Comparison of ENCODE assay signal across 24 cellular contexts in genomic region chr16:67946966-67947558, GRCh38. TPM values are rescaled to one million over a fixed set of nuclear protein-coding genes. Genes with fewer than 3 reads are reported as not detected.
A peak's percentile ranks its signal among the peaks of the same experiment; 100 is the strongest.
DNase-seq lines count a peak whose midpoint lies in the region; ATAC-seq and TF ChIP-seq lines count a peak whose summit lies in the region.
"Had no signal": no experiment of that assay in that cellular context is flagged by ENCODE, and none has a peak within 500 bp of the region (broad histone marks: within the 10 kb centered on the region; RNA-seq: fewer than 3 reads in every experiment).

No MANE protein-coding gene starts in this region.

- DNase-seq in right cardiac atrium (peak in 2 of 3 donors; percentile 58 to 65), heart left ventricle (no peak), RWPE1 (ENCODE audit: low spot score) (no peak), neural crest cell (ENCODE audit: low read depth, low spot score) (no peak), NCI-H146 (lab: John Stamatoyannopoulos, UW) (no peak), WTC11 (ENCODE audit: low spot score) (no peak)
- DNase-seq: C1 segment of cervical spinal cord; CD8-positive, alpha-beta T cell; DMS 273 treated with DMSO at 0.1 percent for 48 hours; DMS79; GF-D8; KG1; MG63; NCI-H1694; NCI-H2029 treated with DMSO at 0.1 percent for 48 hours; NCI-H446 treated with DMSO at 0.1 percent for 48 hours; NCI-H526 treated with DMSO at 0.1 percent for 48 hours; PC-9; SHP77 had no signal

- H3K27me3 ChIP-seq in right cardiac atrium (ENCODE audit: control insufficient read depth, insufficient read depth): no peaks in the 10 kb centered on the region
- H3K27me3 ChIP-seq in heart left ventricle: no peaks in the 10 kb centered on the region
- H3K27me3 ChIP-seq in subcutaneous abdominal adipose tissue (ENCODE audit: control insufficient read depth in 5 of 5, insufficient read depth in 4 of 5, low read length in 5 of 5): no peaks in the 10 kb centered on the region
- H3K27me3 ChIP-seq: MG63 had no signal

- TF ChIP-seq POLR2A in heart left ventricle (IDR thresholded peaks at IDR 0.05): no peak

- POLR2A ChIA-PET in RWPE1 (lab: Yijun Ruan, JAX; ENCODE audit: low non-redundant PET) (no interaction called here), WTC11 (lab: Charles Lee) (no interaction called here)

- intact Hi-C loops in right cardiac atrium (cut with DNase I) (no loop called here), heart left ventricle (cut with DNase I) (no loop called here)

- H3K27me3 Mint-ChIP-seq in neural crest cell (ENCODE audit: low read depth) (no peaks in the 10 kb centered on the region), WTC11 (ENCODE audit: low read depth) (no peaks in the 10 kb centered on the region)

- no peaks in the 10 kb centered on the region for H3K36me3 Mint-ChIP-seq in neural crest cell (ENCODE audit: low read depth)
- H3K36me3 Mint-ChIP-seq in WTC11: peaks cover 29% of the 10 kb centered on the region

- H3K27ac Mint-ChIP-seq in neural crest cell (ENCODE audit: unreplicated experiment) (peak overlapping the region; percentile 43), WTC11 (no peak overlapping the region)
- H3K27ac Mint-ChIP-seq: CD8-positive, alpha-beta T cell had no signal

- H3K36me3 ChIP-seq in heart left ventricle: peaks cover 15 to 100% (median 98%) of the 10 kb centered on the region in 9 donors
- H3K36me3 ChIP-seq in subcutaneous abdominal adipose tissue (ENCODE audit: control insufficient read depth in 5 of 5, insufficient read depth in 5 of 5, low read length in 5 of 5): peaks cover 0 to 100% (median 96%) of the 10 kb centered on the region in 5 donors
- H3K36me3 ChIP-seq: MG63 had no signal

- H3K4me1 Mint-ChIP-seq in neural crest cell (peaks cover 3% of the 10 kb centered on the region), WTC11 (no peaks in the 10 kb centered on the region)

- CTCF ChIA-PET in RWPE1 (lab: Yijun Ruan, JAX) (interaction anchor here (0.5 to 0.6 kb wide), 2 partner anchors 42 to 406 kb away, joined by 3 read pairs; no protein-coding TSS in a partner anchor), WTC11 (lab: Charles Lee) (interaction anchor here (0.9 to 1.2 kb wide), 3 partner anchors 11 to 63 kb away, joined by 4 to 7 read pairs (median 4); no protein-coding TSS in a partner anchor)

- TF ChIP-seq CTCF in heart left ventricle (IDR thresholded peaks at IDR 0.05) (no peak), RWPE1 (conservative IDR thresholded peaks at IDR 0.05; ENCODE audit: low read depth) (no peak), neural crest cell (conservative IDR thresholded peaks at IDR 0.05) (no peak), WTC11 (IDR thresholded peaks at IDR 0.05) (no peak)

- H3K27ac ChIP-seq in right cardiac atrium (ENCODE audit: low read length) (no peak overlapping the region), heart left ventricle (peak overlapping the region in 4 of 12 donors; percentile 18 to 64 (median 34)), RWPE1 (peak overlapping the region; percentile 11), subcutaneous abdominal adipose tissue (ENCODE audit: low read depth, low read length) (peak overlapping the region; percentile 16)
- H3K27ac ChIP-seq: PC-9, SK-N-MC had no signal

- no peaks in the 10 kb centered on the region for H3K9me3 Mint-ChIP-seq in neural crest cell
- H3K9me3 Mint-ChIP-seq in WTC11: no peaks in the 10 kb centered on the region
- H3K9me3 Mint-ChIP-seq: CD8-positive, alpha-beta T cell had no signal

- 92% methylated on average over 28 of the region's 28 CpGs for WGBS in right cardiac atrium
- WGBS in heart left ventricle, 4 donors: 92 to 93% (median 93%) methylated on average over 17 to 28 of the region's 28 CpGs

- H3K9me3 ChIP-seq in right cardiac atrium (ENCODE audit: control insufficient read depth, low read length) (no peaks in the 10 kb centered on the region), heart left ventricle (no peaks in the 10 kb centered on the region), subcutaneous abdominal adipose tissue (ENCODE audit: control insufficient read depth in 5 of 5, low read length in 5 of 5) (no peaks in the 10 kb centered on the region)
- H3K9me3 ChIP-seq: MG63 had no signal

- H3K4me3 ChIP-seq in right cardiac atrium (ENCODE audit: low read length) (no peak overlapping the region), heart left ventricle (no peak overlapping the region), subcutaneous abdominal adipose tissue (ENCODE audit: low read depth in 1 of 5, low read length in 5 of 5) (no peak overlapping the region)
- H3K4me3 ChIP-seq: MG63, PC-9, SK-N-MC had no signal

- ATAC-seq in right cardiac atrium (no peak), heart left ventricle (no peak), HG03139 (IDR thresholded peaks at IDR 0.05; ENCODE audit: unreplicated experiment) (no peak), WTC11 (no peak)
- ATAC-seq: CD8-positive, alpha-beta T cell had no signal

- H3K4me3 Mint-ChIP-seq in neural crest cell (no peak overlapping the region), WTC11 (no peak overlapping the region)
- H3K4me3 Mint-ChIP-seq: CD8-positive, alpha-beta T cell had no signal

- H3K4me1 ChIP-seq in right cardiac atrium (ENCODE audit: control insufficient read depth, insufficient read depth, low read length) (peaks cover 4% of the 10 kb centered on the region), heart left ventricle (peaks cover 4 to 70% (median 42%) of the 10 kb centered on the region in 12 donors), subcutaneous abdominal adipose tissue (ENCODE audit: control insufficient read depth in 5 of 5, insufficient read depth in 5 of 5, low read length in 5 of 5) (peaks cover 12 to 48% (median 44%) of the 10 kb centered on the region in 5 donors)

- no peak overlapping the region for H3K9ac ChIP-seq in subcutaneous abdominal adipose tissue (ENCODE audit: low read length in 5 of 5)

TF ChIP-seq in WTC11, 78 proteins besides CTCF, POLR2A, EP300 and RAD21:
- TF ChIP-seq EMX1 (CRISPR knock-in tag; IDR thresholded peaks at IDR 0.05) (no peak), ZNF423 (CRISPR knock-in tag; IDR thresholded peaks at IDR 0.05) (no peak), HMGXB4 (CRISPR knock-in tag; IDR thresholded peaks at IDR 0.05) (no peak)
TF ChIP-seq in WTC11: peak in this region for 0.

RNA-seq across cellular contexts. Expression of gene LCAT, which starts 3.1 kb away (rescaled TPM):
- total RNA-seq in right cardiac atrium: 10 to 100 TPM; 15.0 to 27.0 (median 16.1) TPM
- polyA plus RNA-seq in right cardiac atrium: 17.4 TPM
- 10 to 100 TPM in 7 of 9 donors, 1 to 10 TPM in 2; 9.7 to 24.1 (median 18.2) TPM for total RNA-seq in heart left ventricle
- 10 to 100 TPM; 10.9 to 31.7 TPM for polyA plus RNA-seq in heart left ventricle
- total RNA-seq in neural crest cell: 16.6 and 17.6 TPM in 2 replicates
- 23.3 to 38.3 TPM (median 25.8 TPM) in 3 replicates for total RNA-seq in WTC11 (2021)

RNA-seq across cellular contexts. Expression of gene PSMB10, which starts 10.4 kb away (rescaled TPM):
- total RNA-seq in right cardiac atrium: 10 to 100 TPM; 49.1 to 64.0 (median 58.5) TPM
- 92.8 TPM for polyA plus RNA-seq in right cardiac atrium
- total RNA-seq in heart left ventricle: 100 to 1,000 TPM in 1 of 9 donors, 10 to 100 TPM in 8; 39.4 to 182 (median 60.5) TPM
- polyA plus RNA-seq in heart left ventricle: 100 to 1,000 TPM in 1 of 2 donors, 10 to 100 TPM in 1; 56.9 to 118 TPM
- total RNA-seq in neural crest cell: 22.4 and 22.5 TPM in 2 replicates
- 34.8 to 40.9 TPM (median 35.3 TPM) in 3 replicates for total RNA-seq in WTC11 (2021)

RNA-seq across cellular contexts. Expression of gene CTRL, which starts 15.4 kb away (rescaled TPM):
- total RNA-seq in right cardiac atrium: under 1 TPM in 3 of 4 donors, not detected in 1; 0.37 to 0.94 (median 0.42) TPM
- polyA plus RNA-seq in right cardiac atrium: 0.66 TPM
- 1 to 10 TPM in 3 of 9 donors, under 1 TPM in 5, not detected in 1; 0.23 to 2.1 (median 0.74) TPM for total RNA-seq in heart left ventricle
- under 1 TPM; 0.61 to 0.90 TPM for polyA plus RNA-seq in heart left ventricle
- 2.5 and 3.0 TPM in 2 replicates for total RNA-seq in neural crest cell
- total RNA-seq in WTC11 (2021): 1.7 to 3.6 TPM (median 2.8 TPM) in 3 replicates

RNA-seq across cellular contexts. Expression of gene SLC12A4, which starts 21.4 kb away (rescaled TPM):
- 100 to 1,000 TPM in 1 of 4 donors, 10 to 100 TPM in 3; 64.6 to 114 (median 66.8) TPM for total RNA-seq in right cardiac atrium
- polyA plus RNA-seq in right cardiac atrium: 49.3 TPM
- 10 to 100 TPM; 64.6 to 92.2 (median 86.8) TPM for total RNA-seq in heart left ventricle
- 10 to 100 TPM; 65.3 to 81.5 TPM for polyA plus RNA-seq in heart left ventricle
- total RNA-seq in neural crest cell: 36.0 and 36.8 TPM in 2 replicates
- 67.5 to 94.1 TPM (median 73.7 TPM) in 3 replicates for total RNA-seq in WTC11 (2021)

RNA-seq across cellular contexts. Expression of gene DPEP3, which starts 33.2 kb away (rescaled TPM):
- total RNA-seq in right cardiac atrium: not detected
- polyA plus RNA-seq in right cardiac atrium: not detected
- under 1 TPM in 2 of 9 donors, not detected in 7; 0.13 to 0.16 TPM for total RNA-seq in heart left ventricle
- polyA plus RNA-seq in heart left ventricle: not detected
- not detected in 2 replicates for total RNA-seq in neural crest cell
- total RNA-seq in WTC11 (2021): 1.6 to 2.7 TPM (median 2.5 TPM) in 3 replicates
- total RNA-seq: A172, PC-9, RPMI7951 had no signal

Comparison
In these comparisons a context has a peak if more than half of its experiments do, and no peak if none do; other contexts are left out.
1. DNase-seq: peak in right cardiac atrium (2 of 3); none in heart left ventricle (0 of 5), RWPE1 (single experiment), neural crest cell (single experiment), NCI-H146 (single experiment) and WTC11 (single experiment).